4 cellular contexts compared by ENCODE assay signal in the genomic region with DNA sequence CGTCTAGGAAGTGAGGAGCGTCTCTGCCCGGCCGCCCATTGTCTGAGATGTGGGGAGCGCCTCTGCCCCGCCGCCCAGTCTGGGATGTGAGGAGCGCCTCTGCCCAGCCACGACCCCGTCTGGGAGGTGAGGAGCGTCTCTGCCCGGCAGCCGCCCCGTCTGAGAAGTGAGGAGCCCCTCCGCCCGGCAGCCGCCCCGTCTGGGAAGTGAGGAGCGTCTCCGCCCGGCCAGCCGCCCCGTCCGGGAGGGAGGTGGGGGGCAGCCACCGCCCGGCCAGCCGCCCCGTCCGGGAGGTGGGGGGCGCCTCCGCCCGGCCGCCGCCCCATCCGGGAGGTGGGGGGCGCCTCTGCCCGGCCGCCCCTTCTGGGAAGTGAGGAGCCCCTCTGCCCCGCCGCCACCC. TPM values are rescaled to one million over a fixed set of nuclear protein-coding genes. Genes with fewer than 3 reads are reported as not detected.
DNase-seq lines count a peak whose midpoint lies in the region.
"Not testable (repeated sequence)": the region's sequence is repeated elsewhere in the genome, so short reads cannot be mapped to it uniquely, and the experiment has no call there.
"Had no signal": no experiment of that assay in that cellular context is flagged by ENCODE, and none has a peak within 500 bp of the region (broad histone marks: within the 10 kb centered on the region; RNA-seq: fewer than 3 reads in every experiment).

No MANE protein-coding gene starts in this region.

- peak; percentile 25 for DNase-seq in activated CD8-positive, alpha-beta memory T cell treated with anti-CD3 and anti-CD28 coated beads, Interleukin-2, amount 50 U/mL, for 48 hours
- peak; percentile 38 for DNase-seq in cardiac septum (ENCODE audit: low spot score)

- intact Hi-C loops in cardiac septum (cut with DNase I) = not testable (repeated sequence)

RNA-seq across cellular contexts. Expression of a gene that starts 13.0 kb away (rescaled TPM):
- 11.9 TPM for total RNA-seq in cardiac septum
- total RNA-seq: A673, Caco-2 had no signal

RNA-seq across cellular contexts. Expression of a gene that starts 44.4 kb away (rescaled TPM):
- 139 TPM for total RNA-seq in cardiac septum

RNA-seq across cellular contexts. Expression of a gene that starts 55.8 kb away (rescaled TPM):
- total RNA-seq in cardiac septum = 49.2 TPM
